In the genomic region with DNA sequence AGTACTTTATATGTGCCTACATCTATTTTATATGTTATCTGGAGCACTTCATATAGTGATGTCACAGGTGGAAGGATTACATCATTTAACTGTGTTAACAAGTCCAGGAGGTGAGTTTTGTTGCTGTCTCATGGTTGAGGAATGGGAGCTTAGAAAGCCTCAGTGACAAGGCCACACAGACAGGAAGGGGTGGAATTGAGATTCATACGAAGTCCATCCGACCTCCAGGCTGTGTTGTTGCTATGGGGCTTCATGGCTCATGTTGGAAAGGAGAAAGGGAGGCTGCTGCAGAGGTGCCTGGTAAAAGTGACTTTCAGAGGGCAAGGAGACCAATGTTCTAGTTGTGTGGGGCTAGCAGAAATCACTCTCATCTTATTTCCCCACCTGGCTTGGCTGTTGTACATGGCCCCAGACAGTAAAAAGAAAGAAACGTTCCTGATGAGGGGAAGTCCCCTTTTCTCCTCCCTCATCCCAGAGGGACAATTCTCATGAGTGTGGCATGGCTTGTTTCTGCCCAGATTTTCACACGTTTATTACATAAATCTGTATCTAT, we compare ENCODE assay signal across 1 cellular context.
TF ChIP-seq lines count a peak whose summit lies in the region.

No MANE protein-coding gene starts in this region.

TF ChIP-seq in HepG2, 621 proteins besides CTCF, POLR2A, EP300 and RAD21 (continued from another document and continues in another):
- TF ChIP-seq ZNF510 (CRISPR knock-in tag; IDR thresholded peaks at IDR 0.05; ENCODE audit: low read depth) (0 out of 2 replicates have a peak, but pooled peaks have one; percentile 25), SIX1 (CRISPR knock-in tag; IDR thresholded peaks at IDR 0.05; ENCODE audit: borderline replicate concordance) (no peak), KDM2A (CRISPR knock-in tag; IDR thresholded peaks at IDR 0.05; ENCODE audit: borderline replicate concordance, low read depth) (no peak), ZNF761 (CRISPR knock-in tag; conservative IDR thresholded peaks at IDR 0.05) (0 out of 2 replicates have a peak, but pooled peaks have one; percentile 39), ZSCAN9 (CRISPR knock-in tag; IDR thresholded peaks at IDR 0.05; ENCODE audit: borderline replicate concordance) (0 out of 2 replicates have a peak, but pooled peaks have one; percentile 22), FOXA3 (CRISPR knock-in tag; IDR thresholded peaks at IDR 0.05) (peak; percentile 68; the same call in 1 of the 2 replicates), ZBTB21 (CRISPR knock-in tag; IDR thresholded peaks at IDR 0.05) (peak; percentile 98), MAFG (CRISPR knock-in tag; IDR thresholded peaks at IDR 0.05) (no peak), ZBTB38 (CRISPR knock-in tag; IDR thresholded peaks at IDR 0.05) (0 out of 2 replicates have a peak, but pooled peaks have one; percentile 19), ATAD3A (CRISPR knock-in tag; IDR thresholded peaks at IDR 0.05) (no peak), ZNF138 (CRISPR knock-in tag; IDR thresholded peaks at IDR 0.05; ENCODE audit: low read depth) (no peak), ASH2L (IDR thresholded peaks at IDR 0.05; ENCODE audit: insufficient read length, low read depth, low read length) (no peak), ZSCAN29 (CRISPR knock-in tag; conservative IDR thresholded peaks at IDR 0.05) (no peak; the same call in 1 of the 2 replicates), NR3C1 (CRISPR knock-in tag; IDR thresholded peaks at IDR 0.05) (no peak), IRF2 (CRISPR knock-in tag; IDR thresholded peaks at IDR 0.05) (peak; percentile 80; the same call in 1 of the 2 replicates), GABPB1 (CRISPR knock-in tag; IDR thresholded peaks at IDR 0.05) (peak; percentile 38; the same call in 1 of the 2 replicates), SAP130 (CRISPR knock-in tag; IDR thresholded peaks at IDR 0.05; ENCODE audit: low read depth) (peak; percentile 81), ZNF282 (IDR thresholded peaks at IDR 0.05; ENCODE audit: partially characterized antibody) (no peak), KMT2B (CRISPR knock-in tag; IDR thresholded peaks at IDR 0.05) (peak; percentile 36; the same call in 1 of the 2 replicates), TRIM24 (CRISPR knock-in tag; IDR thresholded peaks at IDR 0.05) (no peak), U2AF2 (IDR thresholded peaks at IDR 0.05; ENCODE audit: low read depth, low read length) (no peak), KLF16 (CRISPR knock-in tag; IDR thresholded peaks at IDR 0.05) (0 out of 4 replicates have a peak, but pooled peaks of 1 of the 2 experiments have one; percentile 21), RFXANK (CRISPR knock-in tag; IDR thresholded peaks at IDR 0.05) (no peak), ZNF160 (CRISPR knock-in tag; IDR thresholded peaks at IDR 0.05) (no peak), SOX13 (IDR thresholded peaks at IDR 0.05) (no peak), SOX13 (CRISPR knock-in tag; conservative IDR thresholded peaks at IDR 0.05 in 1 of 2, IDR thresholded peaks at IDR 0.05 in 1 of 2) (peak in 1 of 2 experiments; percentile 45; a peak in 1 of 4 replicates), ELF3 (CRISPR knock-in tag; IDR thresholded peaks at IDR 0.05) (peak; percentile 58; the same call in 1 of the 2 replicates), ZNF383 (CRISPR knock-in tag; IDR thresholded peaks at IDR 0.05; ENCODE audit: borderline replicate concordance) (peak; percentile 91; the same call in 1 of the 2 replicates), GPN1 (CRISPR knock-in tag; IDR thresholded peaks at IDR 0.05; ENCODE audit: borderline replicate concordance) (no peak), CREB1 (IDR thresholded peaks at IDR 0.05) (peak; percentile 89), CREB1 (CRISPR knock-in tag; IDR thresholded peaks at IDR 0.05) (peak; percentile 92), ZNF674 (CRISPR knock-in tag; IDR thresholded peaks at IDR 0.05; ENCODE audit: low read depth) (0 out of 2 replicates have a peak, but pooled peaks have one; percentile 43), ZNF30 (CRISPR knock-in tag; IDR thresholded peaks at IDR 0.05) (no peak), GTF3A (CRISPR knock-in tag; conservative IDR thresholded peaks at IDR 0.05) (peak; percentile 70; the same call in 1 of the 2 replicates)
- TF ChIP-seq, protein P1, sequence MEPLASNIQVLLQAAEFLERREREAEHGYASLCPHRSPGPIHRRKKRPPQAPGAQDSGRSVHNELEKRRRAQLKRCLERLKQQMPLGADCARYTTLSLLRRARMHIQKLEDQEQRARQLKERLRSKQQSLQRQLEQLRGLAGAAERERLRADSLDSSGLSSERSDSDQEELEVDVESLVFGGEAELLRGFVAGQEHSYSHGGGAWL (CRISPR knock-in tag; IDR thresholded peaks at IDR 0.05): no peak
- TF ChIP-seq, protein P2, sequence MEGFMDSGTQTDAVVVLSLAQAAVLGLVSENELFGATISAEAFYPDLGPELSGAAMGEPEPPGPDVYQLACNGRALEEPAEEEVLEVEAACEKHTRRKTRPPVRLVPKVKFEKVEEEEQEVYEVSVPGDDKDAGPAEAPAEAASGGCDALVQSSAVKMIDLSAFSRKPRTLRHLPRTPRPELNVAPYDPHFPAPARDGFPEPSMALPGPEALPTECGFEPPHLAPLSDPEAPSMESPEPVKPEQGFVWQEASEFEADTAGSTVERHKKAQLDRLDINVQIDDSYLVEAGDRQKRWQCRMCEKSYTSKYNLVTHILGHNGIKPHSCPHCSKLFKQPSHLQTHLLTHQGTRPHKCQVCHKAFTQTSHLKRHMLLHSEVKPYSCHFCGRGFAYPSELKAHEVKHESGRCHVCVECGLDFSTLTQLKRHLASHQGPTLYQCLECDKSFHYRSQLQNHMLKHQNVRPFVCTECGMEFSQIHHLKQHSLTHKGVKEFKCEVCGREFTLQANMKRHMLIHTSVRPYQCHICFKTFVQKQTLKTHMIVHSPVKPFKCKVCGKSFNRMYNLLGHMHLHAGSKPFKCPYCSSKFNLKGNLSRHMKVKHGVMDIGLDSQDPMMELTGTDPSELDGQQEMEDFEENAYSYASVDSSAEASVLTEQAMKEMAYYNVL (CRISPR knock-in tag; IDR thresholded peaks at IDR 0.05; ENCODE audit: borderline replicate concordance): no peak
- TF ChIP-seq, protein P3, sequence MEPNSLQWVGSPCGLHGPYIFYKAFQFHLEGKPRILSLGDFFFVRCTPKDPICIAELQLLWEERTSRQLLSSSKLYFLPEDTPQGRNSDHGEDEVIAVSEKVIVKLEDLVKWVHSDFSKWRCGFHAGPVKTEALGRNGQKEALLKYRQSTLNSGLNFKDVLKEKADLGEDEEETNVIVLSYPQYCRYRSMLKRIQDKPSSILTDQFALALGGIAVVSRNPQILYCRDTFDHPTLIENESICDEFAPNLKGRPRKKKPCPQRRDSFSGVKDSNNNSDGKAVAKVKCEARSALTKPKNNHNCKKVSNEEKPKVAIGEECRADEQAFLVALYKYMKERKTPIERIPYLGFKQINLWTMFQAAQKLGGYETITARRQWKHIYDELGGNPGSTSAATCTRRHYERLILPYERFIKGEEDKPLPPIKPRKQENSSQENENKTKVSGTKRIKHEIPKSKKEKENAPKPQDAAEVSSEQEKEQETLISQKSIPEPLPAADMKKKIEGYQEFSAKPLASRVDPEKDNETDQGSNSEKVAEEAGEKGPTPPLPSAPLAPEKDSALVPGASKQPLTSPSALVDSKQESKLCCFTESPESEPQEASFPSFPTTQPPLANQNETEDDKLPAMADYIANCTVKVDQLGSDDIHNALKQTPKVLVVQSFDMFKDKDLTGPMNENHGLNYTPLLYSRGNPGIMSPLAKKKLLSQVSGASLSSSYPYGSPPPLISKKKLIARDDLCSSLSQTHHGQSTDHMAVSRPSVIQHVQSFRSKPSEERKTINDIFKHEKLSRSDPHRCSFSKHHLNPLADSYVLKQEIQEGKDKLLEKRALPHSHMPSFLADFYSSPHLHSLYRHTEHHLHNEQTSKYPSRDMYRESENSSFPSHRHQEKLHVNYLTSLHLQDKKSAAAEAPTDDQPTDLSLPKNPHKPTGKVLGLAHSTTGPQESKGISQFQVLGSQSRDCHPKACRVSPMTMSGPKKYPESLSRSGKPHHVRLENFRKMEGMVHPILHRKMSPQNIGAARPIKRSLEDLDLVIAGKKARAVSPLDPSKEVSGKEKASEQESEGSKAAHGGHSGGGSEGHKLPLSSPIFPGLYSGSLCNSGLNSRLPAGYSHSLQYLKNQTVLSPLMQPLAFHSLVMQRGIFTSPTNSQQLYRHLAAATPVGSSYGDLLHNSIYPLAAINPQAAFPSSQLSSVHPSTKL (CRISPR knock-in tag; IDR thresholded peaks at IDR 0.05): peak; percentile 67
- TF ChIP-seq, protein P4, sequence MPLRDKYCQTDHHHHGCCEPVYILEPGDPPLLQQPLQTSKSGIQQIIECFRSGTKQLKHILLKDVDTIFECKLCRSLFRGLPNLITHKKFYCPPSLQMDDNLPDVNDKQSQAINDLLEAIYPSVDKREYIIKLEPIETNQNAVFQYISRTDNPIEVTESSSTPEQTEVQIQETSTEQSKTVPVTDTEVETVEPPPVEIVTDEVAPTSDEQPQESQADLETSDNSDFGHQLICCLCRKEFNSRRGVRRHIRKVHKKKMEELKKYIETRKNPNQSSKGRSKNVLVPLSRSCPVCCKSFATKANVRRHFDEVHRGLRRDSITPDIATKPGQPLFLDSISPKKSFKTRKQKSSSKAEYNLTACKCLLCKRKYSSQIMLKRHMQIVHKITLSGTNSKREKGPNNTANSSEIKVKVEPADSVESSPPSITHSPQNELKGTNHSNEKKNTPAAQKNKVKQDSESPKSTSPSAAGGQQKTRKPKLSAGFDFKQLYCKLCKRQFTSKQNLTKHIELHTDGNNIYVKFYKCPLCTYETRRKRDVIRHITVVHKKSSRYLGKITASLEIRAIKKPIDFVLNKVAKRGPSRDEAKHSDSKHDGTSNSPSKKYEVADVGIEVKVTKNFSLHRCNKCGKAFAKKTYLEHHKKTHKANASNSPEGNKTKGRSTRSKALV (CRISPR knock-in tag; IDR thresholded peaks at IDR 0.05): no peak
- TF ChIP-seq, protein P5, sequence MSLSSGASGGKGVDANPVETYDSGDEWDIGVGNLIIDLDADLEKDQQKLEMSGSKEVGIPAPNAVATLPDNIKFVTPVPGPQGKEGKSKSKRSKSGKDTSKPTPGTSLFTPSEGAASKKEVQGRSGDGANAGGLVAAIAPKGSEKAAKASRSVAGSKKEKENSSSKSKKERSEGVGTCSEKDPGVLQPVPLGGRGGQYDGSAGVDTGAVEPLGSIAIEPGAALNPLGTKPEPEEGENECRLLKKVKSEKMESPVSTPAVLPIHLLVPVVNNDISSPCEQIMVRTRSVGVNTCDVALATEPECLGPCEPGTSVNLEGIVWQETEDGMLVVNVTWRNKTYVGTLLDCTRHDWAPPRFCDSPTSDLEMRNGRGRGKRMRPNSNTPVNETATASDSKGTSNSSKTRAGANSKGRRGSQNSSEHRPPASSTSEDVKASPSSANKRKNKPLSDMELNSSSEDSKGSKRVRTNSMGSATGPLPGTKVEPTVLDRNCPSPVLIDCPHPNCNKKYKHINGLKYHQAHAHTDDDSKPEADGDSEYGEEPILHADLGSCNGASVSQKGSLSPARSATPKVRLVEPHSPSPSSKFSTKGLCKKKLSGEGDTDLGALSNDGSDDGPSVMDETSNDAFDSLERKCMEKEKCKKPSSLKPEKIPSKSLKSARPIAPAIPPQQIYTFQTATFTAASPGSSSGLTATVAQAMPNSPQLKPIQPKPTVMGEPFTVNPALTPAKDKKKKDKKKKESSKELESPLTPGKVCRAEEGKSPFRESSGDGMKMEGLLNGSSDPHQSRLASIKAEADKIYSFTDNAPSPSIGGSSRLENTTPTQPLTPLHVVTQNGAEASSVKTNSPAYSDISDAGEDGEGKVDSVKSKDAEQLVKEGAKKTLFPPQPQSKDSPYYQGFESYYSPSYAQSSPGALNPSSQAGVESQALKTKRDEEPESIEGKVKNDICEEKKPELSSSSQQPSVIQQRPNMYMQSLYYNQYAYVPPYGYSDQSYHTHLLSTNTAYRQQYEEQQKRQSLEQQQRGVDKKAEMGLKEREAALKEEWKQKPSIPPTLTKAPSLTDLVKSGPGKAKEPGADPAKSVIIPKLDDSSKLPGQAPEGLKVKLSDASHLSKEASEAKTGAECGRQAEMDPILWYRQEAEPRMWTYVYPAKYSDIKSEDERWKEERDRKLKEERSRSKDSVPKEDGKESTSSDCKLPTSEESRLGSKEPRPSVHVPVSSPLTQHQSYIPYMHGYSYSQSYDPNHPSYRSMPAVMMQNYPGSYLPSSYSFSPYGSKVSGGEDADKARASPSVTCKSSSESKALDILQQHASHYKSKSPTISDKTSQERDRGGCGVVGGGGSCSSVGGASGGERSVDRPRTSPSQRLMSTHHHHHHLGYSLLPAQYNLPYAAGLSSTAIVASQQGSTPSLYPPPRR (CRISPR knock-in tag; IDR thresholded peaks at IDR 0.05; ENCODE audit: borderline replicate concordance): peak; percentile 35; the same call in 1 of the 2 replicates
- TF ChIP-seq, protein P6, sequence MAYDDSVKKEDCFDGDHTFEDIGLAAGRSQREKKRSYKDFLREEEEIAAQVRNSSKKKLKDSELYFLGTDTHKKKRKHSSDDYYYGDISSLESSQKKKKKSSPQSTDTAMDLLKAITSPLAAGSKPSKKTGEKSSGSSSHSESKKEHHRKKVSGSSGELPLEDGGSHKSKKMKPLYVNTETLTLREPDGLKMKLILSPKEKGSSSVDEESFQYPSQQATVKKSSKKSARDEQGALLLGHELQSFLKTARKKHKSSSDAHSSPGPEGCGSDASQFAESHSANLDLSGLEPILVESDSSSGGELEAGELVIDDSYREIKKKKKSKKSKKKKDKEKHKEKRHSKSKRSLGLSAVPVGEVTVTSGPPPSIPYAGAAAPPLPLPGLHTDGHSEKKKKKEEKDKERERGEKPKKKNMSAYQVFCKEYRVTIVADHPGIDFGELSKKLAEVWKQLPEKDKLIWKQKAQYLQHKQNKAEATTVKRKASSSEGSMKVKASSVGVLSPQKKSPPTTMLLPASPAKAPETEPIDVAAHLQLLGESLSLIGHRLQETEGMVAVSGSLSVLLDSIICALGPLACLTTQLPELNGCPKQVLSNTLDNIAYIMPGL (CRISPR knock-in tag; IDR thresholded peaks at IDR 0.05; ENCODE audit: borderline replicate concordance in 1 of 2, low read depth in 1 of 2): 0 out of 4 replicates have a peak, but pooled peaks of 1 of the 2 experiments have one; percentile 40
- TF ChIP-seq, protein P7, sequence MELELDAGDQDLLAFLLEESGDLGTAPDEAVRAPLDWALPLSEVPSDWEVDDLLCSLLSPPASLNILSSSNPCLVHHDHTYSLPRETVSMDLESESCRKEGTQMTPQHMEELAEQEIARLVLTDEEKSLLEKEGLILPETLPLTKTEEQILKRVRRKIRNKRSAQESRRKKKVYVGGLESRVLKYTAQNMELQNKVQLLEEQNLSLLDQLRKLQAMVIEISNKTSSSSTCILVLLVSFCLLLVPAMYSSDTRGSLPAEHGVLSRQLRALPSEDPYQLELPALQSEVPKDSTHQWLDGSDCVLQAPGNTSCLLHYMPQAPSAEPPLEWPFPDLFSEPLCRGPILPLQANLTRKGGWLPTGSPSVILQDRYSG (CRISPR knock-in tag; IDR thresholded peaks at IDR 0.05): no peak
- TF ChIP-seq, protein P8, sequence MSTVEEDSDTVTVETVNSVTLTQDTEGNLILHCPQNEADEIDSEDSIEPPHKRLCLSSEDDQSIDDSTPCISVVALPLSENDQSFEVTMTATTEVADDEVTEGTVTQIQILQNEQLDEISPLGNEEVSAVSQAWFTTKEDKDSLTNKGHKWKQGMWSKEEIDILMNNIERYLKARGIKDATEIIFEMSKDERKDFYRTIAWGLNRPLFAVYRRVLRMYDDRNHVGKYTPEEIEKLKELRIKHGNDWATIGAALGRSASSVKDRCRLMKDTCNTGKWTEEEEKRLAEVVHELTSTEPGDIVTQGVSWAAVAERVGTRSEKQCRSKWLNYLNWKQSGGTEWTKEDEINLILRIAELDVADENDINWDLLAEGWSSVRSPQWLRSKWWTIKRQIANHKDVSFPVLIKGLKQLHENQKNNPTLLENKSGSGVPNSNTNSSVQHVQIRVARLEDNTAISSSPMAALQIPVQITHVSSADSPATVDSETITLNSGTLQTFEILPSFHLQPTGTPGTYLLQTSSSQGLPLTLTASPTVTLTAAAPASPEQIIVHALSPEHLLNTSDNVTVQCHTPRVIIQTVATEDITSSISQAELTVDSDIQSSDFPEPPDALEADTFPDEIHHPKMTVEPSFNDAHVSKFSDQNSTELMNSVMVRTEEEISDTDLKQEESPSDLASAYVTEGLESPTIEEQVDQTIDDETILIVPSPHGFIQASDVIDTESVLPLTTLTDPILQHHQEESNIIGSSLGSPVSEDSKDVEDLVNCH (CRISPR knock-in tag; IDR thresholded peaks at IDR 0.05): 0 out of 2 replicates have a peak, but pooled peaks have one; percentile 61
